18 cellular contexts compared by ENCODE assay signal in the genomic region with DNA sequence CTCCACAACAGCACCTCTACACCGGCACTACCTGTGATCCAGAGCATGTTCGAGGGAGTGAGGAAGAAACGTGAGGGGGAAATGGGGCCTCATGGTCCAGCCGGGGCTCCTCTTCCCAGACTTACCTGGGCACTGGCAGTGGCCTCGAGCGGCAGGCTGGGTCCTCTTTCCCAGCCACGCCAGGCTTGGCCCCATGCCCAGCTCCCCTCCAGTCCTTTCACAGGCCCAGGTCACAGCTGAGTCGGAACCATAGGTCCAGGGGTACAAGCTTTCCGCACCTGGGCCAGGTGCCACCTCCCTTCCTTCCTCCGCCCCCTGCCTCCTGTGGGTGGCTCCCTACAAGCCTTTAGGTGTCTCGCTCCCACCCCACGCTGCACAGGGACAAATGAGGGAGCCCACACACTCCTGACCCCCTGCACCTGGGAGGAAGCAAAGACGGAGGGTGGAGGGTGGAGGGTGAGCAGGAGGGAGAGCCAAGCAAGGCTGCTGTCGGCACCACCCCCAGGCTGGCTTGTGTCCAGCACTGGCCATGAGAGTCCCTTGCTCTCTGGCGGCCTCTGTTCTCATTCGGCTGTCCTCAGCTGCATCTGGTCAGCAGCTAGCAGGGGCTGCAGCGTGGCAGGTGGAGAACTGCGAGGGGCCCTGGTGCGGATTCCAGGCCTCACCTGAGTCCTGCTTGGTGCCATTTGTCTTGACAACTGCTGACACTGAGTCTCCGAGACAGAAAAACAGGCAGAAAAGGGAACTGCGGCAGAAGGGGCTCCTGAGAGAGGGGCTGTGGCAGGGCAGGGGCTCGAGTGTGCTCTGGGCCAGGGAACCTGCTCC. TPM values are rescaled to one million over a fixed set of nuclear protein-coding genes. Genes with fewer than 3 reads are reported as not detected.
DNase-seq lines count a peak whose midpoint lies in the region; ATAC-seq, FAIRE-seq and TF ChIP-seq lines count a peak whose summit lies in the region.
"Had no signal": no experiment of that assay in that cellular context is flagged by ENCODE, and none has a peak within 500 bp of the region (broad histone marks: within the 10 kb centered on the region; RNA-seq: fewer than 3 reads in every experiment).

No MANE protein-coding gene starts in this region.

- ATAC-seq in GM18511 (IDR thresholded peaks at IDR 0.05; ENCODE audit: unreplicated experiment) (no peak), GM21360 (IDR thresholded peaks at IDR 0.05; ENCODE audit: unreplicated experiment) (no peak)

- no peak overlapping the region for H3K4me3 Mint-ChIP-seq in CD14-positive monocyte
- H3K4me3 Mint-ChIP-seq in glutamatergic neuron (ENCODE audit: unreplicated experiment) = no peak overlapping the region
- no peak overlapping the region for H3K4me3 Mint-ChIP-seq in nephron progenitor cell

- intact Hi-C loops in CD14-positive monocyte (cut with micrococcal nuclease) = no loop called here

- peaks cover 4 to 6% (median 4%) of the 10 kb centered on the region in 3 donors for H3K27me3 Mint-ChIP-seq in CD14-positive monocyte (ENCODE audit: low read depth in 3 of 3)
- H3K27me3 Mint-ChIP-seq in glutamatergic neuron (ENCODE audit: unreplicated experiment) = peaks cover 11% of the 10 kb centered on the region
- peaks cover 6% of the 10 kb centered on the region for H3K27me3 Mint-ChIP-seq in nephron progenitor cell (ENCODE audit: low read depth, poor library complexity)

- DNase-seq in CD14-positive monocyte (ENCODE audit: low spot score) (peak; percentile 39), HT-29 (ENCODE audit: low spot score) (peak; percentile 61), glutamatergic neuron (peak; percentile 35), nephron progenitor cell (no peak), D721Med (ENCODE audit: insufficient read length, low spot score) (no peak), NCI-H748 treated with DMSO at 0.1 percent for 48 hours (lab: John Stamatoyannopoulos, UW) (no peak)
- DNase-seq: BE2C; brain microvascular endothelial cell; NCI-H1436 treated with DMSO at 0.1 percent for 48 hours; NCI-H526; stimulated activated CD4-positive, alpha-beta T cell treated with anti-CD3 and anti-CD28 coated beads, Interleukin-4, amount 100 ng/mL, for 4 hours had no signal

- no peak overlapping the region for H3K27ac Mint-ChIP-seq in CD14-positive monocyte
- no peak overlapping the region for H3K27ac Mint-ChIP-seq in glutamatergic neuron (ENCODE audit: unreplicated experiment)
- peak overlapping the region; percentile 80 for H3K27ac Mint-ChIP-seq in nephron progenitor cell

- H3K4me1 Mint-ChIP-seq in CD14-positive monocyte (peaks cover 19% of the 10 kb centered on the region), glutamatergic neuron (ENCODE audit: low read depth, unreplicated experiment) (peaks cover 17% of the 10 kb centered on the region), nephron progenitor cell (peaks cover 35% of the 10 kb centered on the region)

- no peaks in the 10 kb centered on the region for H3K9me3 Mint-ChIP-seq in CD14-positive monocyte
- peaks cover 5% of the 10 kb centered on the region for H3K9me3 Mint-ChIP-seq in glutamatergic neuron (ENCODE audit: unreplicated experiment)
- H3K9me3 Mint-ChIP-seq in nephron progenitor cell = peaks cover 12% of the 10 kb centered on the region

- FAIRE-seq in D721Med (lab: Jason Lieb, UNC) = no peak
- FAIRE-seq: endothelial cell of umbilical vein had no signal

- no peaks in the 10 kb centered on the region for H3K36me3 Mint-ChIP-seq in CD14-positive monocyte
- H3K36me3 Mint-ChIP-seq in glutamatergic neuron (ENCODE audit: unreplicated experiment) = no peaks in the 10 kb centered on the region
- no peaks in the 10 kb centered on the region for H3K36me3 Mint-ChIP-seq in nephron progenitor cell (ENCODE audit: low read depth)

- no peak for TF ChIP-seq CTCF in CD14-positive monocyte (IDR thresholded peaks at IDR 0.05)
- TF ChIP-seq CTCF in glutamatergic neuron (IDR thresholded peaks at IDR 0.05; ENCODE audit: partially characterized antibody, unreplicated experiment) = no peak
- no peak for TF ChIP-seq CTCF in nephron progenitor cell (IDR thresholded peaks at IDR 0.05)
- TF ChIP-seq CTCF in D721Med (IDR thresholded peaks at IDR 0.05; ENCODE audit: insufficient read depth, missing control alignments) = no peak

RNA-seq across cellular contexts. Expression of a gene that starts 26.8 kb away (rescaled TPM):
- polyA plus RNA-seq in CD14-positive monocyte = not detected
- 0.46 TPM in 1 of 2 replicates, not detected in the other for total RNA-seq in HT-29 (2014; rRNA removed; shearing (Covaris generic))
- total RNA-seq in glutamatergic neuron (ENCODE audit: unreplicated experiment) = 0.91 TPM
- total RNA-seq: endothelial cell of umbilical vein, IMR-90, pulmonary artery endothelial cell, SJCRH30 had no signal
- polyA plus RNA-seq: endothelial cell of umbilical vein, IMR-90 had no signal

RNA-seq across cellular contexts. Expression of a gene that starts 48.7 kb away (rescaled TPM):
- polyA plus RNA-seq in CD14-positive monocyte = not detected
- 0.18 and 2.5 TPM in 2 replicates for total RNA-seq in HT-29 (2014; rRNA removed; shearing (Covaris generic))
- not detected for total RNA-seq in glutamatergic neuron (ENCODE audit: unreplicated experiment)
- total RNA-seq: endothelial cell of umbilical vein, hepatocyte, IMR-90, pulmonary artery endothelial cell, SJCRH30 had no signal
- polyA plus RNA-seq: endothelial cell of umbilical vein, hepatocyte, IMR-90 had no signal

RNA-seq across cellular contexts. Expression of a gene that starts 54.9 kb away (rescaled TPM):
- under 1 TPM; 0.44 to 0.94 TPM for polyA plus RNA-seq in CD14-positive monocyte
- total RNA-seq in HT-29 (2014; rRNA removed; shearing (Covaris generic)) = not detected in 2 replicates
- total RNA-seq in glutamatergic neuron (ENCODE audit: unreplicated experiment) = 0.47 TPM
- total RNA-seq: hepatocyte had no signal

RNA-seq across cellular contexts. Expression of a gene that starts 55.7 kb away (rescaled TPM):
- 10 to 100 TPM; 48.4 to 66.1 TPM for polyA plus RNA-seq in CD14-positive monocyte
- total RNA-seq in HT-29 (2014; rRNA removed; shearing (Covaris generic)) = 73.5 and 75.7 TPM in 2 replicates
- 0.34 TPM for total RNA-seq in glutamatergic neuron (ENCODE audit: unreplicated experiment)

Comparison
In these comparisons a context has a peak if more than half of its experiments do, and no peak if none do; other contexts are left out.
1. DNase-seq: peak in CD14-positive monocyte (single experiment), HT-29 (single experiment) and glutamatergic neuron (single experiment); none in nephron progenitor cell (single experiment), D721Med (single experiment) and NCI-H748 treated with DMSO at 0.1 percent for 48 hours (single experiment).